In the genomic region with DNA sequence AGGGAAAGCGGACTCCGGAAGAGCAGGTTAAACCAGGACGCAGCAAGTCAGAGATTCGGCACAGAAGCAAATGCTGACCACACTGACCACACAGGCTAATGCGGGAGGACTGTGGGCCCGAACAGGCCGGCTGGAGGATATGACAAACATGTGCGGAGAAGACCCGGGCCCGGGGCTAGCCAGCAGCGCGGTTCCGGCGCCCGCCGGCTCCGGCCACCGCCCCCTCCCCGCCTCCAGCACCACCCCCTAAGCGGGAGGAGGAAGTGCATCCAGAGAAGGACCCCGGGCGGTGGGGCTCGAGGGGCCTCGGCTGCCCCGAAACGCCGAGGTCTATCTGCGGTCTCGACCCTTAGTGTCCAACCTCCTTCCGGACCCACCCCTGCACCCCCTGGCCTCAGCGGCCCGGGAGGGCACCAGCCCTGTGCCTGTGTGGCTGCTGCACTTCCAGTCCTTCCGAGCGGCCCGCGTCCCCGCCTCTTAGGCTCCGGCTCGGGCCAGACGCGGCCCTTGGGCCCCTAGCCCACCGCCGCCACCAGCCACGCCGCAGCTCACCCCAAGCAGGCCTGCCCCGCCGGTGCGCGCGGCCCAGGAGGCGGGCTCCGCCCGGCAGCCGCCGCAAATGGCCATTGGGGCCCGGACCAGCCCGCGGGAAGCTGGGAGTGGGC, we compare ENCODE assay signal across 8 cellular contexts. TPM values are rescaled to one million over a fixed set of nuclear protein-coding genes. Genes with fewer than 3 reads are reported as not detected.
A peak's percentile ranks its signal among the peaks of the same experiment; 100 is the strongest.
DNase-seq lines count a peak whose midpoint lies in the region; ATAC-seq and TF ChIP-seq lines count a peak whose summit lies in the region.

No MANE protein-coding gene starts in this region.

- H3K27me3 ChIP-seq in Panc1 (ENCODE audit: control insufficient read depth, insufficient read depth, low read length), result no peaks in the 10 kb centered on the region

- no peaks in the 10 kb centered on the region for H3K27me3 Mint-ChIP-seq in activated naive CD4-positive, alpha-beta T cell treated with anti-CD3 and anti-CD28 coated beads for 36 hours (ENCODE audit: low read depth)

- H3K36me3 Mint-ChIP-seq in activated naive CD4-positive, alpha-beta T cell treated with anti-CD3 and anti-CD28 coated beads for 36 hours (ENCODE audit: low read depth), result peaks cover 7% of the 10 kb centered on the region

- H3K4me1 Mint-ChIP-seq in activated naive CD4-positive, alpha-beta T cell treated with anti-CD3 and anti-CD28 coated beads for 36 hours (ENCODE audit: low read depth), result peaks cover 31% of the 10 kb centered on the region

- H3K4me3 ChIP-seq in Panc1 (ENCODE audit: low read depth in 2 of 2, low read length in 2 of 2), result peak overlapping the region; percentile 58 to 68

- no peak overlapping the region for H3K27ac ChIP-seq in Panc1 (ENCODE audit: low read length)

- no TSS peak for BruUV-seq in Panc1 (replicated peaks; lab: Mats Ljungman, UMichigan)

- ATAC-seq in GM19025 (IDR thresholded peaks at IDR 0.05; ENCODE audit: low read depth, unreplicated experiment) (peak; percentile 28), HG03175 (IDR thresholded peaks at IDR 0.05; ENCODE audit: unreplicated experiment) (peak; percentile 27), Panc1 (peak; percentile 80)

- peak overlapping the region; percentile 95 for H3K4me3 Mint-ChIP-seq in activated naive CD4-positive, alpha-beta T cell treated with anti-CD3 and anti-CD28 coated beads for 36 hours

- H3K27ac Mint-ChIP-seq in activated naive CD4-positive, alpha-beta T cell treated with anti-CD3 and anti-CD28 coated beads for 36 hours, result peak overlapping the region; percentile 97

- POLR2A ChIA-PET in Panc1 (lab: Charles Lee), result no interaction called here

- CTCF ChIA-PET in Panc1 (lab: Charles Lee), result no interaction called here
- CTCF ChIA-PET in activated naive CD4-positive, alpha-beta T cell treated with anti-CD3 and anti-CD28 coated beads for 36 hours (lab: Charles Lee), result no interaction called here

- in situ Hi-C loops in Panc1 (cut with HindIII; ENCODE audit: low pct_unique_long_range_greater_than_20kb, low sequenced_read_pairs), result no loop called here

- no peaks in the 10 kb centered on the region for H3K9me3 ChIP-seq in Panc1 (ENCODE audit: control insufficient read depth, insufficient read depth, low read depth, low read length)

- DNase-seq in AML-193 (lab: John Stamatoyannopoulos, UW), result peak; percentile 30 to 31
- DNase-seq in Panc1 (ENCODE audit: low read depth, low spot score), result no peak
- DNase-seq in activated naive CD4-positive, alpha-beta T cell treated with anti-CD3 and anti-CD28 coated beads for 36 hours, result peak; percentile 51
- DNase-seq in globus pallidus (ENCODE audit: low spot score), result peak; percentile 66
- peak in 51 of 56 donors; percentile 3 to 83 (median 57) for DNase-seq in nucleus accumbens (lab: John Stamatoyannopoulos, UW)
- peak; percentile 71 for DNase-seq in ureter (ENCODE audit: low spot score)

- H3K9me3 Mint-ChIP-seq in activated naive CD4-positive, alpha-beta T cell treated with anti-CD3 and anti-CD28 coated beads for 36 hours, result no peaks in the 10 kb centered on the region

- intact Hi-C loops in Panc1 (cut with micrococcal nuclease; ENCODE audit: unreplicated experiment), result no loop called here
- intact Hi-C loops in activated naive CD4-positive, alpha-beta T cell treated with anti-CD3 and anti-CD28 coated beads for 36 hours (cut with micrococcal nuclease), result loop anchor here (2.0 to 10.0 kb wide), 8 partner anchors 72 to 1951 kb away; a partner anchor contains a TSS

- peaks cover 5% of the 10 kb centered on the region; the same call in 1 of the 2 replicates for H3K36me3 ChIP-seq in Panc1 (ENCODE audit: control insufficient read depth, insufficient read depth, low read length)

- no peak for TF ChIP-seq CTCF in Panc1 (IDR thresholded peaks at IDR 0.05)

- no peaks in the 10 kb centered on the region; the same call in 1 of the 2 replicates for H3K4me1 ChIP-seq in Panc1 (ENCODE audit: control insufficient read depth, insufficient read depth, low read length)

RNA-seq across cellular contexts. Expression of a gene that starts 2.1 kb away (rescaled TPM):
- total RNA-seq in Panc1 (2021; ENCODE audit: unreplicated experiment), result 0.54 TPM
- polyA plus RNA-seq in Panc1 (2012; ENCODE audit: insufficient read length), result 0.84 TPM
- 1 to 10 TPM; 7.2 to 7.9 TPM for total RNA-seq in activated naive CD4-positive, alpha-beta T cell treated with anti-CD3 and anti-CD28 coated beads for 36 hours
- total RNA-seq in ureter, result 62.3 TPM

Comparison
In these comparisons a context has a peak if more than half of its experiments do, and no peak if none do; other contexts are left out.
1. ATAC-seq: peak in every context shown above with its lines; median percentile 80 in Panc1; 28 in GM19025; 27 in HG03175.